ENCODE assay signal across 23 cellular contexts in genomic region chr3:52979190-52979983, GRCh38.
"Had no signal": no experiment of that assay in that cellular context is flagged by ENCODE, and none has a peak within 500 bp of the region (broad histone marks: within the 10 kb centered on the region; RNA-seq: fewer than 3 reads in every experiment).

No MANE protein-coding gene starts in this region.

- H3K4me3 Mint-ChIP-seq: activated naive CD8-positive, alpha-beta T cell treated with anti-CD3 and anti-CD28 coated beads for 36 hours; activated T-cell treated with anti-CD3 and anti-CD28 coated beads, Interleukin-2, amount 50 U/mL, for 4 hours; effector memory CD8-positive, alpha-beta T cell; natural killer cell treated with Interleukin-12 subunit alpha and Interleukin-12 subunit beta and Interleukin-15 and Interleukin-18, amount 100 ng/mL, for 72 hours; stimulated activated naive CD8-positive, alpha-beta T cell treated with anti-CD3 and anti-CD28 coated beads, Interleukin-15, Interleukin-2, amounts not matched to agents 100 ng/mL and 50 ng/mL, for 24 hours had no signal

- H3K4me1 ChIP-seq: colonic mucosa had no signal

- H3K36me3 ChIP-seq: colonic mucosa, ovary, tibial artery had no signal

- DNase-seq: activated CD4-positive, alpha-beta T cell treated with anti-CD3 and anti-CD28 coated beads, Interleukin-2, amount 50 U/mL, for 4 hours; activated CD8-positive, alpha-beta memory T cell treated with anti-CD3 and anti-CD28 coated beads, Interleukin-2, amount 50 U/mL, for 48 hours; activated naive CD4-positive, alpha-beta T cell; activated naive CD8-positive, alpha-beta T cell treated with anti-CD3 and anti-CD28 coated beads for 36 hours; activated T-cell treated with anti-CD3 and anti-CD28 coated beads, Interleukin-2, amount 50 U/mL, for 4 hours; colonic mucosa; dorsolateral prefrontal cortex; effector memory CD8-positive, alpha-beta T cell; head of caudate nucleus; left colon; ovary; right cardiac atrium; stimulated activated CD4-positive, alpha-beta T cell treated with anti-CD3 and anti-CD28 coated beads, Interleukin-12 subunit alpha, Interleukin-12 subunit beta, amount 100 ng/mL, for 4 hours; stimulated activated CD4-positive, alpha-beta T cell treated with anti-CD3 and anti-CD28 coated beads, Interleukin-4, amount 100 ng/mL, for 4 hours; substantia nigra; T-helper 1 cell; T-helper 9 cell; tibial artery had no signal

- H3K27ac ChIP-seq: colonic mucosa, dorsolateral prefrontal cortex, ovary, tibial artery had no signal

- ATAC-seq: activated T-cell treated with anti-CD3 and anti-CD28 coated beads, Interleukin-2, amount 50 U/mL, for 4 hours; effector memory CD8-positive, alpha-beta T cell; esophagus mucosa; left colon; natural killer cell treated with Interleukin-12 subunit alpha and Interleukin-12 subunit beta and Interleukin-15 and Interleukin-18, amount 100 ng/mL, for 72 hours; right cardiac atrium had no signal

- H3K9me3 ChIP-seq: colonic mucosa, ovary had no signal

- H3K27ac Mint-ChIP-seq: activated naive CD8-positive, alpha-beta T cell treated with anti-CD3 and anti-CD28 coated beads for 36 hours; activated T-helper 2 cell treated with anti-CD3 and anti-CD28 coated beads, Interferon-gamma antibody, Interleukin-2, Interleukin-4, amounts not matched to agents 10 μg/mL and 5 μg/mL and 100 μg/mL, durations not matched to agents 14 hours and 24 hours and 36 hours; effector memory CD8-positive, alpha-beta T cell; natural killer cell treated with Interleukin-12 subunit alpha and Interleukin-12 subunit beta and Interleukin-15 and Interleukin-18, amount 100 ng/mL, for 72 hours; stimulated activated naive CD8-positive, alpha-beta T cell treated with anti-CD3 and anti-CD28 coated beads, Interleukin-15, Interleukin-2, amounts not matched to agents 100 ng/mL and 50 ng/mL, for 24 hours had no signal

- H3K4me3 ChIP-seq: colonic mucosa, dorsolateral prefrontal cortex, lung, ovary, tibial artery had no signal

- H3K27me3 Mint-ChIP-seq: activated naive CD8-positive, alpha-beta T cell treated with anti-CD3 and anti-CD28 coated beads for 36 hours; effector memory CD8-positive, alpha-beta T cell; natural killer cell treated with Interleukin-12 subunit alpha and Interleukin-12 subunit beta and Interleukin-15 and Interleukin-18, amount 100 ng/mL, for 72 hours; stimulated activated naive CD8-positive, alpha-beta T cell treated with anti-CD3 and anti-CD28 coated beads, Interleukin-15, Interleukin-2, amounts not matched to agents 100 ng/mL and 50 ng/mL, for 24 hours had no signal

- H3K36me3 Mint-ChIP-seq: natural killer cell treated with Interleukin-12 subunit alpha and Interleukin-12 subunit beta and Interleukin-15 and Interleukin-18, amount 100 ng/mL, for 72 hours had no signal

- H3K27me3 ChIP-seq: colonic mucosa, dorsolateral prefrontal cortex, ovary, tibial artery had no signal

- H3K9me3 Mint-ChIP-seq: activated T-cell treated with anti-CD3 and anti-CD28 coated beads, Interleukin-2, amount 50 U/mL, for 4 hours; activated T-helper 2 cell treated with anti-CD3 and anti-CD28 coated beads, Interferon-gamma antibody, Interleukin-2, Interleukin-4, amounts not matched to agents 10 μg/mL and 5 μg/mL and 100 μg/mL, durations not matched to agents 14 hours and 24 hours and 36 hours; effector memory CD8-positive, alpha-beta T cell; natural killer cell treated with Interleukin-12 subunit alpha and Interleukin-12 subunit beta and Interleukin-15 and Interleukin-18, amount 100 ng/mL, for 72 hours had no signal
